1 cellular context compared by ENCODE assay signal in genomic region chr2:62662548-62662947, GRCh38.
TF ChIP-seq lines count a peak whose summit lies in the region.

No MANE protein-coding gene starts in this region.

TF ChIP-seq in H1, 55 proteins besides CTCF, POLR2A, EP300 and RAD21 (continued from another document):
- 0 out of 2 replicates have a peak, but pooled peaks have one; percentile 11 for TF ChIP-seq POU5F1 (IDR thresholded peaks at IDR 0.05; ENCODE audit: low read depth, low read length)
TF ChIP-seq in H1: peak in this region for 1.
